14 cellular contexts compared by ENCODE assay signal in the genomic region with DNA sequence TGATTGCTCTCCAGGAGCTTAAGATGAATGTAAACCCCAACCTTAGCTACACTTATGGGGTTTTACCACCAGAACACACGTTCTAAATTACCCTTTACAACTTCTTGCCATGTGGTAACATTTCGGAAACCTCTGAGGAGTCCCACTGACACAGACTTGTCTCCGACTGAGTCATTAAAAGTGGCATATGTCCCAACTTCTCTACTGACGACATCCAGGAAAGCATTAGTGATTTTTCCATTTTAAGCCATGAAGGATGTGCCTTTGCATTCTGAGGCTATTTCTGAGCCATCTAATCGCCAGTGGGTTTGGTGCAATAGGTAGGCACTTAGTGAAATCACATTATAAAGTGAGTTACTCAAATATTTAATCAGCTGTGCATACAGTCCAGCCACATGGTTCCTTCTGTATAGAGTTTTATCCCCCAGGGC. TPM values are rescaled to one million over a fixed set of nuclear protein-coding genes. Genes with fewer than 3 reads are reported as not detected.
DNase-seq lines count a peak whose midpoint lies in the region; ATAC-seq, FAIRE-seq and TF ChIP-seq lines count a peak whose summit lies in the region.
"Had no signal": no experiment of that assay in that cellular context is flagged by ENCODE, and none has a peak within 500 bp of the region (broad histone marks: within the 10 kb centered on the region; RNA-seq: fewer than 3 reads in every experiment).

No MANE protein-coding gene starts in this region.

- CTCF ChIA-PET in BJ (lab: Yijun Ruan, JAX) (interaction anchor here (2.2 kb wide), 1 partner anchor 11 kb away, joined by 8 read pairs; no protein-coding TSS in a partner anchor), HEK293T (lab: Yijun Ruan, JAX) (no interaction called here)

- no peaks in the 10 kb centered on the region for H3K36me3 ChIP-seq in BJ (ENCODE audit: control insufficient read depth, insufficient read depth, low read length)
- H3K36me3 ChIP-seq in astrocyte (ENCODE audit: insufficient read depth, low read length) = no peaks in the 10 kb centered on the region

- no peak overlapping the region for H2AFZ ChIP-seq in astrocyte (ENCODE audit: low read depth, low read length)

- TF ChIP-seq CTCF in BJ (IDR thresholded peaks at IDR 0.05; ENCODE audit: insufficient read depth, low read depth, low read length) = no peak
- TF ChIP-seq CTCF in astrocyte (IDR thresholded peaks at IDR 0.05; ENCODE audit: insufficient read depth, low read depth, low read length) = no peak

- no peaks in the 10 kb centered on the region for H3K4me1 ChIP-seq in astrocyte (ENCODE audit: insufficient read depth, low read length)

- H3K4me3 ChIP-seq in BJ (ENCODE audit: low read depth, low read length) (no peak overlapping the region), astrocyte (ENCODE audit: insufficient read depth, low read depth, low read length) (no peak overlapping the region)

- H3K27ac Mint-ChIP-seq in astrocyte (ENCODE audit: unreplicated experiment) = no peak overlapping the region
- H3K27ac Mint-ChIP-seq: activated CD8-positive, alpha-beta T cell treated with anti-CD3 and anti-CD28 coated beads, Interleukin-2, amount 10 ng/mL, durations not matched to agents 7 days and 5 days; activated naive CD4-positive, alpha-beta T cell treated with anti-CD3 and anti-CD28 coated beads, Interleukin-2, amount 50 U/mL, for 72 hours; T-cell had no signal

- H3K36me3 Mint-ChIP-seq in astrocyte (ENCODE audit: low read depth, unreplicated experiment) = no peaks in the 10 kb centered on the region
- H3K36me3 Mint-ChIP-seq: activated naive CD4-positive, alpha-beta T cell treated with anti-CD3 and anti-CD28 coated beads, Interleukin-2, amount 50 U/mL, for 72 hours; T-cell had no signal

- no peak for ATAC-seq in HG03097 (IDR thresholded peaks at IDR 0.05; ENCODE audit: low FRiP score, unreplicated experiment)
- ATAC-seq: activated CD8-positive, alpha-beta T cell treated with anti-CD3 and anti-CD28 coated beads, Interleukin-2, amount 10 ng/mL, durations not matched to agents 7 days and 5 days; T-cell had no signal

- no peaks in the 10 kb centered on the region for H3K4me1 Mint-ChIP-seq in astrocyte (ENCODE audit: low read depth, unreplicated experiment)
- H3K4me1 Mint-ChIP-seq: T-cell had no signal

- POLR2A ChIA-PET in BJ (lab: Charles Lee) (no interaction called here), HEK293T (lab: Yijun Ruan, JAX) (no interaction called here)

- H4K20me1 ChIP-seq in astrocyte (ENCODE audit: insufficient read depth, low read length) = no peaks in the 10 kb centered on the region

- DNase-seq in BJ (ENCODE audit: low read depth) = peak; percentile 50
- peak; percentile 41 for DNase-seq in M059J (ENCODE audit: low read depth)
- peak; percentile 27 for DNase-seq in astrocyte (ENCODE audit: low read depth)
- no peak for DNase-seq in NCI-H524 treated with DMSO at 0.1 percent for 48 hours (lab: John Stamatoyannopoulos, UW)
- no peak for DNase-seq in GM19240 (ENCODE audit: insufficient read length, low spot score)
- no peak for DNase-seq in HEK293T (ENCODE audit: extremely low spot score)
- DNase-seq: activated CD8-positive, alpha-beta T cell treated with anti-CD3 and anti-CD28 coated beads, Interleukin-2, amount 10 ng/mL, durations not matched to agents 7 days and 5 days; NCI-H526; T-cell had no signal

- H3K27me3 Mint-ChIP-seq in astrocyte (ENCODE audit: low read depth, unreplicated experiment) = peaks cover 2% of the 10 kb centered on the region

- no peak overlapping the region for H3K9ac ChIP-seq in astrocyte (ENCODE audit: low read length)

- H3K9me3 Mint-ChIP-seq in astrocyte (ENCODE audit: unreplicated experiment) = no peaks in the 10 kb centered on the region
- H3K9me3 Mint-ChIP-seq: activated naive CD4-positive, alpha-beta T cell treated with anti-CD3 and anti-CD28 coated beads, Interleukin-2, amount 50 U/mL, for 72 hours; T-cell had no signal

- no peak overlapping the region for H3K27ac ChIP-seq in astrocyte (ENCODE audit: low read depth, low read length)

- H3K4me3 Mint-ChIP-seq in astrocyte (ENCODE audit: unreplicated experiment) = no peak overlapping the region
- H3K4me3 Mint-ChIP-seq: activated CD8-positive, alpha-beta T cell treated with anti-CD3 and anti-CD28 coated beads, Interleukin-2, amount 10 ng/mL, durations not matched to agents 7 days and 5 days; T-cell had no signal

- H3K27me3 ChIP-seq in BJ (ENCODE audit: control insufficient read depth, insufficient read depth, low read length) (no peaks in the 10 kb centered on the region), astrocyte (ENCODE audit: insufficient read depth, low read length) (no peaks in the 10 kb centered on the region)

- H3K9me3 ChIP-seq in astrocyte (ENCODE audit: insufficient read depth, low read depth, low read length) = no peaks in the 10 kb centered on the region

- FAIRE-seq in astrocyte (lab: Jason Lieb, UNC) (peak; percentile 94), islet of Langerhans (lab: Jason Lieb, UNC) (peak; percentile 99)
- FAIRE-seq: endometrium had no signal

- no peaks in the 10 kb centered on the region for H3K79me2 ChIP-seq in astrocyte (ENCODE audit: insufficient read depth, low read length)

- no peak overlapping the region for H3K4me2 ChIP-seq in astrocyte (ENCODE audit: low read length)

TF ChIP-seq in HEK293T, 16 proteins besides CTCF, POLR2A, EP300 and RAD21:
- TF ChIP-seq LEF1 (IDR thresholded peaks at IDR 0.05; ENCODE audit: borderline replicate concordance) (no peak), FOXA1 (IDR thresholded peaks at IDR 0.05) (no peak), TARDBP (IDR thresholded peaks at IDR 0.05) (no peak), FOXK2 (IDR thresholded peaks at IDR 0.05) (no peak), HDGF (IDR thresholded peaks at IDR 0.05; ENCODE audit: borderline replicate concordance) (no peak), SUZ12 (IDR thresholded peaks at IDR 0.05) (no peak), L3MBTL2 (conservative IDR thresholded peaks at IDR 0.05) (no peak), ZNF384 (IDR thresholded peaks at IDR 0.05) (no peak)
TF ChIP-seq in HEK293T: peak in this region for 0.

RNA-seq across cellular contexts. Expression of a gene that starts 32.4 kb away (rescaled TPM):
- polyA plus RNA-seq in BJ (2011; rRNA removed) = not detected in 2 replicates
- polyA minus RNA-seq in BJ (2011; rRNA and poly(A)+ RNA removed) = not detected in 2 replicates
- 0.05 TPM in 1 of 2 replicates, not detected in the other for total RNA-seq in M059J (2014; rRNA removed; shearing (Covaris generic))
- total RNA-seq in astrocyte = not detected in 2 replicates
- total RNA-seq: activated CD8-positive, alpha-beta T cell treated with anti-CD3 and anti-CD28 coated beads, Interleukin-2, amount 10 ng/mL, durations not matched to agents 7 days and 5 days; osteocyte; T-cell had no signal

RNA-seq across cellular contexts. Expression of a gene that starts 38.9 kb away (rescaled TPM):
- polyA plus RNA-seq in BJ (2011; rRNA removed) = 6.0 and 13.5 TPM in 2 replicates
- 30.9 and 38.2 TPM in 2 replicates for polyA minus RNA-seq in BJ (2011; rRNA and poly(A)+ RNA removed)
- total RNA-seq in M059J (2014; rRNA removed; shearing (Covaris generic)) = 9.8 and 12.5 TPM in 2 replicates
- total RNA-seq in astrocyte = 33.6 and 35.4 TPM in 2 replicates

Comparison
In these comparisons a context has a peak if more than half of its experiments do, and no peak if none do; other contexts are left out.
1. DNase-seq: peak in BJ (single experiment), M059J (single experiment) and astrocyte (single experiment); none in NCI-H524 treated with DMSO at 0.1 percent for 48 hours (single experiment), GM19240 (single experiment) and HEK293T (single experiment).